In genomic region chr18:42025974-42026625, GRCh38 we compare ENCODE assay signal across 11 cellular contexts.
A peak's percentile ranks its signal among the peaks of the same experiment; 100 is the strongest.
DNase-seq lines count a peak whose midpoint lies in the region; ATAC-seq and TF ChIP-seq lines count a peak whose summit lies in the region.
"Had no signal": no experiment of that assay in that cellular context is flagged by ENCODE, and none has a peak within 500 bp of the region (broad histone marks: within the 10 kb centered on the region; RNA-seq: fewer than 3 reads in every experiment).

No MANE protein-coding gene starts in this region.

- H3K27me3 Mint-ChIP-seq in activated CD4-positive, alpha-beta memory T cell treated with anti-CD3 and anti-CD28 coated beads for 36 hours, result no peaks in the 10 kb centered on the region
- H3K27me3 Mint-ChIP-seq in osteocyte (ENCODE audit: unreplicated experiment), result no peaks in the 10 kb centered on the region

- intact Hi-C loops in activated CD4-positive, alpha-beta memory T cell treated with anti-CD3 and anti-CD28 coated beads for 36 hours (cut with micrococcal nuclease), result loop anchor here (1.0 kb wide), 2 partner anchors 43 to 79 kb away; no protein-coding TSS in a partner anchor

- DNase-seq in activated CD4-positive, alpha-beta memory T cell treated with anti-CD3 and anti-CD28 coated beads for 36 hours, result no peak
- DNase-seq in osteocyte (ENCODE audit: extremely low spot score, unreplicated experiment) (no peak), retina (no peak), NCI-H1436 (lab: John Stamatoyannopoulos, UW) (no peak), MV-4-11 (lab: John Stamatoyannopoulos, UW) (no peak)
- DNase-seq: nucleus accumbens; stimulated activated CD4-positive, alpha-beta T cell treated with anti-CD3 and anti-CD28 coated beads, Interleukin-4, amount 100 ng/mL, for 4 hours; T-helper 9 cell had no signal

- ATAC-seq in GM18508 (IDR thresholded peaks at IDR 0.05; ENCODE audit: insufficient read depth, unreplicated experiment), result peak; percentile 91
- peak; percentile 87 for ATAC-seq in GM19463 (IDR thresholded peaks at IDR 0.05; ENCODE audit: unreplicated experiment)
- peak; percentile 93 for ATAC-seq in HG03025 (IDR thresholded peaks at IDR 0.05; ENCODE audit: low FRiP score, unreplicated experiment)

- POLR2A ChIA-PET in activated CD4-positive, alpha-beta memory T cell treated with anti-CD3 and anti-CD28 coated beads for 36 hours (lab: Charles Lee), result no interaction called here

- no peak overlapping the region for H3K4me3 Mint-ChIP-seq in activated CD4-positive, alpha-beta memory T cell treated with anti-CD3 and anti-CD28 coated beads for 36 hours
- H3K4me3 Mint-ChIP-seq in osteocyte (ENCODE audit: unreplicated experiment), result no peak overlapping the region

- no peaks in the 10 kb centered on the region for H3K9me3 Mint-ChIP-seq in activated CD4-positive, alpha-beta memory T cell treated with anti-CD3 and anti-CD28 coated beads for 36 hours
- H3K9me3 Mint-ChIP-seq in osteocyte (ENCODE audit: unreplicated experiment), result no peaks in the 10 kb centered on the region

- CTCF ChIA-PET in activated CD4-positive, alpha-beta memory T cell treated with anti-CD3 and anti-CD28 coated beads for 36 hours (lab: Charles Lee), result interaction anchor here (0.6 to 1.2 kb wide), 5 partner anchors 20 to 41 kb away, joined by 3 to 5 read pairs (median 3); no protein-coding TSS in a partner anchor

- no peak for TF ChIP-seq CTCF in osteocyte (IDR thresholded peaks at IDR 0.05)

- H3K27ac Mint-ChIP-seq in activated CD4-positive, alpha-beta memory T cell treated with anti-CD3 and anti-CD28 coated beads for 36 hours, result peak overlapping the region; percentile 23
- H3K27ac Mint-ChIP-seq in osteocyte (ENCODE audit: unreplicated experiment), result no peak overlapping the region

- H3K36me3 Mint-ChIP-seq in activated CD4-positive, alpha-beta memory T cell treated with anti-CD3 and anti-CD28 coated beads for 36 hours, result peaks cover 18% of the 10 kb centered on the region
- H3K36me3 Mint-ChIP-seq in osteocyte (ENCODE audit: unreplicated experiment), result peaks cover 21% of the 10 kb centered on the region

- peaks cover 34% of the 10 kb centered on the region for H3K4me1 Mint-ChIP-seq in activated CD4-positive, alpha-beta memory T cell treated with anti-CD3 and anti-CD28 coated beads for 36 hours (ENCODE audit: low read depth)
- H3K4me1 Mint-ChIP-seq in osteocyte (ENCODE audit: unreplicated experiment), result no peaks in the 10 kb centered on the region
